21 cellular contexts compared by ENCODE assay signal in the genomic region with DNA sequence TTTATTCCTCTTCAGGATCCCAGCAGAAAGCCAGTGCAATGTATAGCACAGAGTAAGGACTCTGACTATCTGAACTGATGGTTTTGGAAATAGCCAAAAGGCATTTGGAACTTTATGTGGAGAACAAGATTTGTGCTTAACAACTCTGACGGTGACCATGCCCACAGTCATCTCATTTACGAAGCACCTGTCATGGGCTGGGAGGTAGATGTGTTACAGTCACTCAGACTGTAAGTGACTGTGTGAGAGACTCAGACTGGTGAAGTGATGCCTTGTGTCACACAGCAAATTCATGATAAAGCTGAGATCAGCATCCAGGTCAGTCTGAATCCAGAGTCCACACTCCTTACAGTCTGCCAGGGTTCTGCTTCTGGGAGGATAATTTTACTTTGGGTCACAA. TPM values are rescaled to one million over a fixed set of nuclear protein-coding genes. Genes with fewer than 3 reads are reported as not detected.
DNase-seq lines count a peak whose midpoint lies in the region; ATAC-seq, FAIRE-seq and TF ChIP-seq lines count a peak whose summit lies in the region.
"Had no signal": no experiment of that assay in that cellular context is flagged by ENCODE, and none has a peak within 500 bp of the region (broad histone marks: within the 10 kb centered on the region; RNA-seq: fewer than 3 reads in every experiment).

No MANE protein-coding gene starts in this region.

- H3K4me3 ChIP-seq in AG04450 (ENCODE audit: low read depth, low read length) (no peak overlapping the region), HL-60 (replicated peaks; ENCODE audit: insufficient read depth, low read length) (no peak overlapping the region), astrocyte (ENCODE audit: insufficient read depth, low read depth, low read length) (no peak overlapping the region), mesendoderm (ENCODE audit: low read length) (no peak overlapping the region), coronary artery (no peak overlapping the region)
- H3K4me3 ChIP-seq: heart right ventricle, smooth muscle cell had no signal

- H3K36me3 Mint-ChIP-seq in astrocyte (ENCODE audit: low read depth, unreplicated experiment): peaks cover 5% of the 10 kb centered on the region

- peaks cover 5% of the 10 kb centered on the region for H3K79me2 ChIP-seq in astrocyte (ENCODE audit: insufficient read depth, low read length)
- no peaks in the 10 kb centered on the region for H3K79me2 ChIP-seq in mesendoderm (ENCODE audit: control insufficient read depth, insufficient read depth, low read length)

- FAIRE-seq in astrocyte (lab: Jason Lieb, UNC): no peak
- FAIRE-seq: islet of Langerhans had no signal

- H3K4ac ChIP-seq in mesendoderm (ENCODE audit: low read depth, low read length): no peak overlapping the region

- H3K9ac ChIP-seq in astrocyte (ENCODE audit: low read length) (peak overlapping the region; percentile 64), mesendoderm (ENCODE audit: low read length) (no peak overlapping the region)

- no peak overlapping the region for H2BK5ac ChIP-seq in mesendoderm (ENCODE audit: low read length)

- peak overlapping the region; percentile 83 for H3K27ac ChIP-seq in AG04450 (ENCODE audit: low read depth, low read length)
- H3K27ac ChIP-seq in HL-60 (replicated peaks): peak overlapping the region; percentile 0; the same call in 1 of the 2 replicates
- H3K27ac ChIP-seq in astrocyte (ENCODE audit: low read depth, low read length): peak overlapping the region; percentile 76
- peak overlapping the region; percentile 11 for H3K27ac ChIP-seq in mesendoderm (ENCODE audit: low read depth, low read length)
- no peak overlapping the region for H3K27ac ChIP-seq in coronary artery
- H3K27ac ChIP-seq: heart right ventricle had no signal

- H3K79me1 ChIP-seq in mesendoderm (ENCODE audit: low read length): no peaks in the 10 kb centered on the region

- H3K4me1 ChIP-seq in astrocyte (ENCODE audit: insufficient read depth, low read length) (peaks cover 78% of the 10 kb centered on the region), mesendoderm (ENCODE audit: control insufficient read depth, low read depth, low read length) (peaks cover 3% of the 10 kb centered on the region)

- in situ Hi-C loops in KBM-7 (cut with MboI; ENCODE audit: low pct_unique_long_range_greater_than_20kb, low sequenced_read_pairs): no loop called here

- H3K4me2 ChIP-seq in astrocyte (ENCODE audit: low read length) (no peak overlapping the region), mesendoderm (ENCODE audit: low read length) (no peak overlapping the region)
- H3K4me2 ChIP-seq: smooth muscle cell had no signal

- no peaks in the 10 kb centered on the region for H3K36me3 ChIP-seq in astrocyte (ENCODE audit: insufficient read depth, low read length)
- no peaks in the 10 kb centered on the region for H3K36me3 ChIP-seq in mesendoderm (ENCODE audit: control insufficient read depth, insufficient read depth, low read length)

- DNase-seq in AG04450 (ENCODE audit: low read depth, low spot score) (no peak), HL-60 (ENCODE audit: low read depth in 1 of 2, low spot score in 1 of 2) (no peak), astrocyte (ENCODE audit: low read depth) (no peak), mesendoderm (no peak), coronary artery (ENCODE audit: low spot score) (no peak), KBM-7 (no peak)
- DNase-seq: caudate nucleus; heart right ventricle; MM.1S; NCI-H146; stimulated activated CD8-positive, alpha-beta memory T cell treated with anti-CD3 and anti-CD28 coated beads, Interleukin-4, amount 100 ng/mL, for 48 hours; T1000 had no signal

- H4K8ac ChIP-seq in mesendoderm (ENCODE audit: low read depth, low read length): no peak overlapping the region

- no peaks in the 10 kb centered on the region for H3K9me3 Mint-ChIP-seq in astrocyte (ENCODE audit: unreplicated experiment)
- H3K9me3 Mint-ChIP-seq: nephron had no signal

- ATAC-seq in GM19467 (IDR thresholded peaks at IDR 0.05; ENCODE audit: unreplicated experiment) (no peak), GM19324 (IDR thresholded peaks at IDR 0.05; ENCODE audit: low FRiP score, unreplicated experiment) (no peak)
- ATAC-seq: heart right ventricle had no signal

- H4K5ac ChIP-seq in mesendoderm (ENCODE audit: low read length): no peak overlapping the region

- H2BK120ac ChIP-seq in mesendoderm (ENCODE audit: low read depth, low read length): no peak overlapping the region

- H3K27me3 Mint-ChIP-seq in astrocyte (ENCODE audit: low read depth, unreplicated experiment): no peaks in the 10 kb centered on the region

- peak overlapping the region; percentile 81 for H3K27ac Mint-ChIP-seq in astrocyte (ENCODE audit: unreplicated experiment)

- H4K20me1 ChIP-seq in astrocyte (ENCODE audit: insufficient read depth, low read length): no peaks in the 10 kb centered on the region

- no peaks in the 10 kb centered on the region for H3K27me3 ChIP-seq in AG04450 (ENCODE audit: control insufficient read depth, insufficient read depth, low read length)
- no peaks in the 10 kb centered on the region for H3K27me3 ChIP-seq in HL-60 (ENCODE audit: insufficient read depth, poor library complexity, severe bottlenecking)
- no peaks in the 10 kb centered on the region for H3K27me3 ChIP-seq in astrocyte (ENCODE audit: insufficient read depth, low read length)
- no peaks in the 10 kb centered on the region for H3K27me3 ChIP-seq in mesendoderm (ENCODE audit: insufficient read depth, low read length, poor library complexity)
- H3K27me3 ChIP-seq: heart right ventricle had no signal

- H3K56ac ChIP-seq in mesendoderm (ENCODE audit: low read length): no peak overlapping the region

- H2AK5ac ChIP-seq in mesendoderm (ENCODE audit: low read length): no peak overlapping the region

- peaks cover 73% of the 10 kb centered on the region for H3K4me1 Mint-ChIP-seq in astrocyte (ENCODE audit: low read depth, unreplicated experiment)

- WGBS in mesendoderm (ENCODE audit: extremely low coverage, insufficient coverage, low lambda C conversion rate): no CpG with 5 or more reads among the region's 2 CpGs

- no peak overlapping the region for H2AFZ ChIP-seq in astrocyte (ENCODE audit: low read depth, low read length)

- TF ChIP-seq CTCF in AG04450 (IDR thresholded peaks at IDR 0.05; ENCODE audit: low read depth, low read length): no peak
- TF ChIP-seq CTCF in HL-60 (IDR thresholded peaks at IDR 0.05; ENCODE audit: insufficient read depth, low read length): no peak
- TF ChIP-seq CTCF in astrocyte (IDR thresholded peaks at IDR 0.05; ENCODE audit: insufficient read depth, low read depth, low read length): no peak
- no peak for TF ChIP-seq CTCF in coronary artery (IDR thresholded peaks at IDR 0.05)

- CTCF ChIA-PET in AG04450 (lab: Charles Lee): no interaction called here

- no peak overlapping the region for H3K18ac ChIP-seq in mesendoderm (ENCODE audit: low read length)

- POLR2A ChIA-PET in AG04450 (lab: Yijun Ruan, JAX): no interaction called here

- no peak overlapping the region for H2BK15ac ChIP-seq in mesendoderm (replicated peaks; ENCODE audit: low read depth)

- H3K9me3 ChIP-seq in AG04450 (ENCODE audit: control insufficient read depth, insufficient read depth, low read length): no peaks in the 10 kb centered on the region
- no peaks in the 10 kb centered on the region for H3K9me3 ChIP-seq in astrocyte (ENCODE audit: insufficient read depth, low read depth, low read length)
- H3K9me3 ChIP-seq: heart right ventricle had no signal

- no peak overlapping the region for H3K4me3 Mint-ChIP-seq in astrocyte (ENCODE audit: unreplicated experiment)
- H3K4me3 Mint-ChIP-seq: nephron had no signal

- no peak overlapping the region for H3K23ac ChIP-seq in mesendoderm (ENCODE audit: low read length)

RNA-seq across cellular contexts. Expression of gene FAM83C, which starts 23.9 kb away (rescaled TPM):
- polyA plus RNA-seq in AG04450 (2011; rRNA removed): not detected in 2 replicates
- not detected in 2 replicates for polyA minus RNA-seq in AG04450 (2011; rRNA and poly(A)+ RNA removed)
- total RNA-seq in astrocyte: not detected in 2 replicates
- polyA plus RNA-seq in mesendoderm (2013, experiment 1 of 2): 0.03 TPM
- polyA plus RNA-seq in mesendoderm (2013, experiment 2 of 2): 0.01 TPM
- total RNA-seq: heart right ventricle, lung microvascular endothelial cell, OCI-LY7, posterior vena cava, SK-MEL-5 had no signal
- polyA plus RNA-seq: smooth muscle cell had no signal

RNA-seq across cellular contexts. Expression of gene EIF6, which starts 31.5 kb away (rescaled TPM):
- 133 and 157 TPM in 2 replicates for polyA plus RNA-seq in AG04450 (2011; rRNA removed)
- polyA minus RNA-seq in AG04450 (2011; rRNA and poly(A)+ RNA removed): 111 and 146 TPM in 2 replicates
- 232 and 271 TPM in 2 replicates for total RNA-seq in astrocyte
- polyA plus RNA-seq in mesendoderm (2013, experiment 1 of 2): 164 TPM
- polyA plus RNA-seq in mesendoderm (2013, experiment 2 of 2): 168 TPM

RNA-seq across cellular contexts. Expression of gene MMP24OS, which starts 38.2 kb away (rescaled TPM):
- 35.3 and 44.9 TPM in 2 replicates for polyA plus RNA-seq in AG04450 (2011; rRNA removed)
- polyA minus RNA-seq in AG04450 (2011; rRNA and poly(A)+ RNA removed): 30.3 and 34.6 TPM in 2 replicates
- 79.8 and 86.5 TPM in 2 replicates for total RNA-seq in astrocyte
- 13.0 TPM for polyA plus RNA-seq in mesendoderm (2013, experiment 1 of 2)
- 12.7 TPM for polyA plus RNA-seq in mesendoderm (2013, experiment 2 of 2)

Comparison
In these comparisons a context has a peak if more than half of its experiments do, and no peak if none do; other contexts are left out.
1. H3K27ac ChIP-seq: peak in AG04450 (single experiment), HL-60 (single experiment), astrocyte (single experiment) and mesendoderm (single experiment); none in coronary artery (0 of 2).